Comparison of ENCODE assay signal across 24 cellular contexts in the genomic region with DNA sequence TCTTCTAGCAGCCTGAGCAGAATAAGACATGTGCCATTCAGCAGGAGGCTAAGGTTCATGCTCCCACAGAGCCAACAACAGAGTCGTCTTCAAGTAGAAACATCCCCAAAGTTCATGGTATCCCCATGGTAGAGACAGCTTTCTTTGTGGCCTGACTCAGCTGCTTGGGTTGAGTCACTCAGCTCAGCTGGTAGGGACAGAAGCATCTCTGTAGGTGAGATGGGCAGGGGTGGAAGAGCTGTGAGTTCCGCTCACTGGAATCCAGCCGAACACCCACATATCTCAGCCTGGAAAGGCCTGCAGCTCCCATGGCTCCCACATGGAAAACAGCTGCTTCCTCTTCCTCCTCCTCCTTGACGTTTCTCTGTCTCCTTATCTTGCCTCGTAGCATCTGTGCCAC.
DNase-seq lines count a peak whose midpoint lies in the region; ATAC-seq, FAIRE-seq and TF ChIP-seq lines count a peak whose summit lies in the region.
"Had no signal": no experiment of that assay in that cellular context is flagged by ENCODE, and none has a peak within 500 bp of the region (broad histone marks: within the 10 kb centered on the region; RNA-seq: fewer than 3 reads in every experiment).

No MANE protein-coding gene starts in this region.

- FAIRE-seq in astrocyte (lab: Jason Lieb, UNC), result no peak

- H3K27me3 Mint-ChIP-seq in astrocyte (ENCODE audit: low read depth, unreplicated experiment), result no peaks in the 10 kb centered on the region
- H3K27me3 Mint-ChIP-seq: T-helper 17 cell had no signal

- no peaks in the 10 kb centered on the region for H3K36me3 Mint-ChIP-seq in astrocyte (ENCODE audit: low read depth, unreplicated experiment)

- peaks cover 23% of the 10 kb centered on the region for H3K4me1 Mint-ChIP-seq in astrocyte (ENCODE audit: low read depth, unreplicated experiment)
- H3K4me1 Mint-ChIP-seq: T-helper 17 cell had no signal

- ATAC-seq in GM18873 (IDR thresholded peaks at IDR 0.05; ENCODE audit: low FRiP score, unreplicated experiment) (no peak), GM19395 (IDR thresholded peaks at IDR 0.05; ENCODE audit: unreplicated experiment) (no peak)
- ATAC-seq: left ventricle myocardium superior, T-helper 17 cell had no signal

- no peak for TF ChIP-seq CTCF in astrocyte (IDR thresholded peaks at IDR 0.05; ENCODE audit: insufficient read depth, low read depth, low read length)

- peaks cover 16% of the 10 kb centered on the region for H3K4me1 ChIP-seq in astrocyte (ENCODE audit: insufficient read depth, low read length)
- H3K4me1 ChIP-seq: Peyer's patch, tibial nerve had no signal

- peak overlapping the region; percentile 56 for H3K27ac Mint-ChIP-seq in astrocyte (ENCODE audit: unreplicated experiment)
- H3K27ac Mint-ChIP-seq: nephron, T-helper 17 cell had no signal

- DNase-seq in AG20443 (ENCODE audit: low spot score) (peak; percentile 13), GM04504 (ENCODE audit: low read depth) (peak; percentile 21), astrocyte (ENCODE audit: low read depth) (peak; percentile 55), myocyte (ENCODE audit: low read depth) (peak; percentile 1), substantia nigra (lab: John Stamatoyannopoulos, UW) (no peak), NCI-H226 (no peak)
- DNase-seq: activated CD4-positive, alpha-beta T cell treated with anti-CD3 and anti-CD28 coated beads, Interleukin-2, amount 50 U/mL, for 1 hour; AML-193; amniotic stem cell; cortex of kidney; DND-41; left ventricle myocardium superior; midbrain; NCI-H1105 treated with DMSO at 0.1 percent for 48 hours; NCI-H510A treated with DMSO at 0.1 percent for 48 hours; Peyer's patch; stimulated activated CD4-positive, alpha-beta T cell treated with anti-CD3 and anti-CD28 coated beads, Interleukin-2, amount 100 ng/mL, for 24 hours; stimulated activated naive CD4-positive, alpha-beta T cell; T-helper 17 cell had no signal

- H3K27me3 ChIP-seq in astrocyte (ENCODE audit: insufficient read depth, low read length), result no peaks in the 10 kb centered on the region
- H3K27me3 ChIP-seq: cardiac muscle cell, Peyer's patch, tibial nerve had no signal

- H3K4me2 ChIP-seq in astrocyte (ENCODE audit: low read length), result no peak overlapping the region

- no peaks in the 10 kb centered on the region for H3K79me2 ChIP-seq in astrocyte (ENCODE audit: insufficient read depth, low read length)

- H3K27ac ChIP-seq in astrocyte (ENCODE audit: low read depth, low read length) (no peak overlapping the region), substantia nigra (ENCODE audit: low read depth, low read length, poor library complexity, severe bottlenecking) (no peak overlapping the region)
- H3K27ac ChIP-seq: cardiac muscle cell, Peyer's patch, tibial nerve had no signal

- no peaks in the 10 kb centered on the region for H3K36me3 ChIP-seq in astrocyte (ENCODE audit: insufficient read depth, low read length)
- H3K36me3 ChIP-seq: cardiac muscle cell, Peyer's patch, tibial nerve had no signal

- no peak overlapping the region for H3K4me3 Mint-ChIP-seq in astrocyte (ENCODE audit: unreplicated experiment)
- H3K4me3 Mint-ChIP-seq: nephron, T-helper 17 cell had no signal

- H4K20me1 ChIP-seq in astrocyte (ENCODE audit: insufficient read depth, low read length), result no peaks in the 10 kb centered on the region

- H3K9me3 Mint-ChIP-seq in astrocyte (ENCODE audit: unreplicated experiment), result peaks cover 3% of the 10 kb centered on the region
- H3K9me3 Mint-ChIP-seq: nephron had no signal

- no peak overlapping the region for H3K4me3 ChIP-seq in astrocyte (ENCODE audit: insufficient read depth, low read depth, low read length)
- H3K4me3 ChIP-seq: cardiac muscle cell, Peyer's patch, tibial nerve had no signal

- H2AFZ ChIP-seq in astrocyte (ENCODE audit: low read depth, low read length), result peak overlapping the region; percentile 35

- no peaks in the 10 kb centered on the region for H3K9me3 ChIP-seq in astrocyte (ENCODE audit: insufficient read depth, low read depth, low read length)
- H3K9me3 ChIP-seq: Peyer's patch had no signal

- H3K9ac ChIP-seq in astrocyte (ENCODE audit: low read length), result no peak overlapping the region

Comparison
In these comparisons a context has a peak if more than half of its experiments do, and no peak if none do; other contexts are left out.
1. DNase-seq: peak in AG20443 (single experiment), GM04504 (single experiment), astrocyte (single experiment) and myocyte (single experiment); none in substantia nigra (0 of 49) and NCI-H226 (single experiment).